In genomic region chr11:65444314-65445051, GRCh38 we compare ENCODE assay signal across 10 cellular contexts. TPM values are rescaled to one million over a fixed set of nuclear protein-coding genes. Genes with fewer than 3 reads are reported as not detected.
DNase-seq lines count a peak whose midpoint lies in the region; ATAC-seq and TF ChIP-seq lines count a peak whose summit lies in the region.
"Had no signal": no experiment of that assay in that cellular context is flagged by ENCODE, and none has a peak within 500 bp of the region (broad histone marks: within the 10 kb centered on the region; RNA-seq: fewer than 3 reads in every experiment).

No MANE protein-coding gene starts in this region.

- H3K27me3 Mint-ChIP-seq in activated T-helper 17 cell treated with anti-CD3 and anti-CD28 coated beads, Interleukin-2, amount 50 U/mL, for 72 hours, result no peaks in the 10 kb centered on the region
- H3K27me3 Mint-ChIP-seq in immature natural killer cell (ENCODE audit: low read depth in 3 of 3), result peaks cover 0 to 5% (median 1%) of the 10 kb centered on the region in 3 donors
- no peaks in the 10 kb centered on the region for H3K27me3 Mint-ChIP-seq in stimulated activated naive CD8-positive, alpha-beta T cell treated with anti-CD3 and anti-CD28 coated beads, Interleukin-15, amount 100 ng/mL, for 72 hours

- H3K36me3 ChIP-seq in subcutaneous abdominal adipose tissue (ENCODE audit: control insufficient read depth in 5 of 5, insufficient read depth in 5 of 5, low read length in 5 of 5) (peaks cover 0 to 72% (median 49%) of the 10 kb centered on the region in 5 donors), WERI-Rb-1 (no peaks in the 10 kb centered on the region)

- peak overlapping the region; percentile 73 for H3K27ac ChIP-seq in subcutaneous abdominal adipose tissue (ENCODE audit: low read depth, low read length)
- no peak overlapping the region; the same call in 1 of the 2 replicates for H3K27ac ChIP-seq in WERI-Rb-1
- H3K27ac ChIP-seq: 22Rv1 had no signal

- peak; percentile 2 for ATAC-seq in activated T-helper 17 cell treated with anti-CD3 and anti-CD28 coated beads, Interleukin-2, amount 50 U/mL, for 72 hours (replicated peaks)
- ATAC-seq in stimulated activated naive CD8-positive, alpha-beta T cell treated with anti-CD3 and anti-CD28 coated beads, Interleukin-15, amount 100 ng/mL, for 72 hours, result no peak

- H3K4me3 Mint-ChIP-seq in activated T-helper 17 cell treated with anti-CD3 and anti-CD28 coated beads, Interleukin-2, amount 50 U/mL, for 72 hours, result peak overlapping the region; percentile 0
- peak overlapping the region in 1 of 5 donors; percentile 42 for H3K4me3 Mint-ChIP-seq in immature natural killer cell
- no peak overlapping the region for H3K4me3 Mint-ChIP-seq in stimulated activated naive CD8-positive, alpha-beta T cell treated with anti-CD3 and anti-CD28 coated beads, Interleukin-15, amount 100 ng/mL, for 72 hours

- peak overlapping the region; percentile 91 for H3K27ac Mint-ChIP-seq in activated T-helper 17 cell treated with anti-CD3 and anti-CD28 coated beads, Interleukin-2, amount 50 U/mL, for 72 hours
- H3K27ac Mint-ChIP-seq in immature natural killer cell, result peak overlapping the region; percentile 47 to 93 (median 79)
- H3K27ac Mint-ChIP-seq in stimulated activated naive CD8-positive, alpha-beta T cell treated with anti-CD3 and anti-CD28 coated beads, Interleukin-15, amount 100 ng/mL, for 72 hours, result no peak overlapping the region

- peaks cover 72% of the 10 kb centered on the region for H3K36me3 Mint-ChIP-seq in activated T-helper 17 cell treated with anti-CD3 and anti-CD28 coated beads, Interleukin-2, amount 50 U/mL, for 72 hours (ENCODE audit: low read depth)
- H3K36me3 Mint-ChIP-seq in immature natural killer cell, result peaks cover 0 to 3% (median 0%) of the 10 kb centered on the region in 3 donors

- H3K9me3 Mint-ChIP-seq in activated T-helper 17 cell treated with anti-CD3 and anti-CD28 coated beads, Interleukin-2, amount 50 U/mL, for 72 hours, result no peaks in the 10 kb centered on the region
- no peaks in the 10 kb centered on the region for H3K9me3 Mint-ChIP-seq in immature natural killer cell
- no peaks in the 10 kb centered on the region for H3K9me3 Mint-ChIP-seq in stimulated activated naive CD8-positive, alpha-beta T cell treated with anti-CD3 and anti-CD28 coated beads, Interleukin-15, amount 100 ng/mL, for 72 hours

- H3K9ac ChIP-seq in subcutaneous abdominal adipose tissue (ENCODE audit: low read length in 5 of 5), result peak overlapping the region in 1 of 5 donors; percentile 13

- H3K4me1 Mint-ChIP-seq in activated T-helper 17 cell treated with anti-CD3 and anti-CD28 coated beads, Interleukin-2, amount 50 U/mL, for 72 hours, result peaks cover 25% of the 10 kb centered on the region
- peaks cover 50 to 54% of the 10 kb centered on the region in 2 donors for H3K4me1 Mint-ChIP-seq in immature natural killer cell
- peaks cover 82% of the 10 kb centered on the region for H3K4me1 Mint-ChIP-seq in stimulated activated naive CD8-positive, alpha-beta T cell treated with anti-CD3 and anti-CD28 coated beads, Interleukin-15, amount 100 ng/mL, for 72 hours

- no peak for TF ChIP-seq CTCF in WERI-Rb-1 (IDR thresholded peaks at IDR 0.05; ENCODE audit: low read depth, low read length)

- DNase-seq in NCI-H82 (lab: John Stamatoyannopoulos, UW) (peak; percentile 62), NCI-H82 treated with DMSO at 0.1 percent for 48 hours (lab: John Stamatoyannopoulos, UW; ENCODE audit: unreplicated experiment) (no peak), immature natural killer cell (no peak), WERI-Rb-1 (no peak), HUDEP-2 (lab: John Stamatoyannopoulos, UW; ENCODE audit: unreplicated experiment in 76 of 76) (no peak)
- DNase-seq in stimulated activated naive CD8-positive, alpha-beta T cell treated with anti-CD3 and anti-CD28 coated beads, Interleukin-15, amount 100 ng/mL, for 72 hours, result no peak
- DNase-seq: NCI-H2081 treated with DMSO at 0.1 percent for 48 hours had no signal

- H3K4me1 ChIP-seq in subcutaneous abdominal adipose tissue (ENCODE audit: control insufficient read depth in 5 of 5, insufficient read depth in 5 of 5, low read length in 5 of 5), result peaks cover 4 to 72% (median 59%) of the 10 kb centered on the region in 5 donors

- H3K9me3 ChIP-seq in subcutaneous abdominal adipose tissue (ENCODE audit: control insufficient read depth in 5 of 5, low read length in 5 of 5) (no peaks in the 10 kb centered on the region), WERI-Rb-1 (ENCODE audit: severe bottlenecking) (no peaks in the 10 kb centered on the region)

- H3K4me3 ChIP-seq in subcutaneous abdominal adipose tissue (ENCODE audit: low read depth in 1 of 5, low read length in 5 of 5), result no peak overlapping the region
- H3K4me3 ChIP-seq in WERI-Rb-1 (ENCODE audit: low read depth, low read length), result no peak overlapping the region

- no peaks in the 10 kb centered on the region for H3K27me3 ChIP-seq in subcutaneous abdominal adipose tissue (ENCODE audit: control insufficient read depth in 5 of 5, insufficient read depth in 4 of 5, low read length in 5 of 5)
- H3K27me3 ChIP-seq in WERI-Rb-1 (ENCODE audit: insufficient read depth, low read depth, severe bottlenecking), result no peaks in the 10 kb centered on the region

RNA-seq across cellular contexts. Expression of gene NEAT1, which starts 21.9 kb away (rescaled TPM):
- 1,000 to 10,000 TPM in 1 of 2 donors, 100 to 1,000 TPM in 1; 823 to 2,912 TPM for total RNA-seq in activated T-helper 17 cell treated with anti-CD3 and anti-CD28 coated beads, Interleukin-2, amount 50 U/mL, for 72 hours
- polyA plus RNA-seq in immature natural killer cell, result 1 to 10 TPM in 2 of 3 donors, under 1 TPM in 1; 0.26 to 5.9 (median 1.4) TPM

RNA-seq across cellular contexts. Expression of gene MALAT1, which starts 54.4 kb away (rescaled TPM):
- over 10,000 TPM in 1 of 2 donors, 1,000 to 10,000 TPM in 1; 5,547 to 22,796 TPM for total RNA-seq in activated T-helper 17 cell treated with anti-CD3 and anti-CD28 coated beads, Interleukin-2, amount 50 U/mL, for 72 hours
- 1,000 to 10,000 TPM; 1,459 to 3,517 (median 2,451) TPM for polyA plus RNA-seq in immature natural killer cell

RNA-seq across cellular contexts. Expression of gene FRMD8, which starts 58.0 kb away (rescaled TPM):
- 10 to 100 TPM; 49.6 to 52.1 TPM for total RNA-seq in activated T-helper 17 cell treated with anti-CD3 and anti-CD28 coated beads, Interleukin-2, amount 50 U/mL, for 72 hours
- polyA plus RNA-seq in immature natural killer cell, result 10 to 100 TPM; 62.8 to 73.5 (median 63.4) TPM

Comparison
In these comparisons a context has a peak if more than half of its experiments do, and no peak if none do; other contexts are left out.
1. H3K27ac Mint-ChIP-seq: peak in activated T-helper 17 cell treated with anti-CD3 and anti-CD28 coated beads, Interleukin-2, amount 50 U/mL, for 72 hours (single experiment) and immature natural killer cell (6 of 6); none in stimulated activated naive CD8-positive, alpha-beta T cell treated with anti-CD3 and anti-CD28 coated beads, Interleukin-15, amount 100 ng/mL, for 72 hours (0 of 2).